ENCODE assay signal across 1 cellular context in genomic region chr4:108622828-108623227, GRCh38.
TF ChIP-seq lines count a peak whose summit lies in the region.

No MANE protein-coding gene starts in this region.

TF ChIP-seq in GM12878, 131 proteins besides CTCF, POLR2A, EP300 and RAD21 (continued from another document):
- no peak for TF ChIP-seq FOXM1 (IDR thresholded peaks at IDR 0.05; ENCODE audit: low read depth, low read length)
- no peak for TF ChIP-seq SP1 (IDR thresholded peaks at IDR 0.05; ENCODE audit: low read depth, low read length)
- no peak for TF ChIP-seq CHD4 (IDR thresholded peaks at IDR 0.05)
- TF ChIP-seq BMI1 (IDR thresholded peaks at IDR 0.05; ENCODE audit: borderline replicate concordance): no peak
- TF ChIP-seq, protein P1, sequence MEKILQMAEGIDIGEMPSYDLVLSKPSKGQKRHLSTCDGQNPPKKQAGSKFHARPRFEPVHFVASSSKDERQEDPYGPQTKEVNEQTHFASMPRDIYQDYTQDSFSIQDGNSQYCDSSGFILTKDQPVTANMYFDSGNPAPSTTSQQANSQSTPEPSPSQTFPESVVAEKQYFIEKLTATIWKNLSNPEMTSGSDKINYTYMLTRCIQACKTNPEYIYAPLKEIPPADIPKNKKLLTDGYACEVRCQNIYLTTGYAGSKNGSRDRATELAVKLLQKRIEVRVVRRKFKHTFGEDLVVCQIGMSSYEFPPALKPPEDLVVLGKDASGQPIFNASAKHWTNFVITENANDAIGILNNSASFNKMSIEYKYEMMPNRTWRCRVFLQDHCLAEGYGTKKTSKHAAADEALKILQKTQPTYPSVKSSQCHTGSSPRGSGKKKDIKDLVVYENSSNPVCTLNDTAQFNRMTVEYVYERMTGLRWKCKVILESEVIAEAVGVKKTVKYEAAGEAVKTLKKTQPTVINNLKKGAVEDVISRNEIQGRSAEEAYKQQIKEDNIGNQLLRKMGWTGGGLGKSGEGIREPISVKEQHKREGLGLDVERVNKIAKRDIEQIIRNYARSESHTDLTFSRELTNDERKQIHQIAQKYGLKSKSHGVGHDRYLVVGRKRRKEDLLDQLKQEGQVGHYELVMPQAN (conservative IDR thresholded peaks at IDR 0.05): no peak
- no peak for TF ChIP-seq CUX1 (IDR thresholded peaks at IDR 0.05; ENCODE audit: insufficient replicate concordance, low read depth, low read length)
